10 cellular contexts compared by ENCODE assay signal in genomic region chr3:77348244-77348855, GRCh38.
DNase-seq lines count a peak whose midpoint lies in the region; ATAC-seq and TF ChIP-seq lines count a peak whose summit lies in the region.
"Had no signal": no experiment of that assay in that cellular context is flagged by ENCODE, and none has a peak within 500 bp of the region (broad histone marks: within the 10 kb centered on the region; RNA-seq: fewer than 3 reads in every experiment).

No MANE protein-coding gene starts in this region.

- no TSS peak for BruUV-seq in A673 (replicated peaks; lab: Mats Ljungman, UMichigan)

- no peaks in the 10 kb centered on the region for H3K27me3 ChIP-seq in A673 (replicated peaks; ENCODE audit: insufficient read depth, low read depth, low read length, poor library complexity)

- DNase-seq in A673 (ENCODE audit: low spot score) (peak; percentile 50), SK-N-DZ (ENCODE audit: low spot score) (peak; percentile 13), glutamatergic neuron (peak; percentile 16), COR-L47 (lab: John Stamatoyannopoulos, UW) (no peak), DMS79 (lab: John Stamatoyannopoulos, UW) (no peak)
- DNase-seq in effector CD4-positive, alpha-beta T cell = no peak
- DNase-seq in activated naive CD4-positive, alpha-beta T cell treated with anti-CD3 and anti-CD28 coated beads, Interleukin-2, amount 50 U/mL, for 16 hours = no peak
- DNase-seq: GDM1, kidney glomerular epithelial cell had no signal

- H3K4me3 ChIP-seq in A673 (ENCODE audit: low read depth, low read length, poor library complexity, severe bottlenecking) = no peak overlapping the region

- no peaks in the 10 kb centered on the region for H3K9me3 ChIP-seq in A673 (ENCODE audit: low read depth, low read length, poor library complexity, severe bottlenecking)

- ATAC-seq in GM18870 (IDR thresholded peaks at IDR 0.05; ENCODE audit: unreplicated experiment) = peak; percentile 53

- no peak overlapping the region for H3K4me3 Mint-ChIP-seq in glutamatergic neuron (ENCODE audit: unreplicated experiment)

- H3K4me1 ChIP-seq in A673 (ENCODE audit: insufficient read depth, low read length, poor library complexity, severe bottlenecking) = no peaks in the 10 kb centered on the region

- intact Hi-C loops in A673 (cut with micrococcal nuclease; ENCODE audit: unreplicated experiment) = loop anchor here (10.0 kb wide), 1 partner anchor 156 kb away; no protein-coding TSS in a partner anchor

- TF ChIP-seq CTCF in A673 (conservative IDR thresholded peaks at IDR 0.05; ENCODE audit: low read depth, low read length) = peak; percentile 50
- TF ChIP-seq CTCF in glutamatergic neuron (IDR thresholded peaks at IDR 0.05; ENCODE audit: partially characterized antibody, unreplicated experiment) = peak; percentile 38

- no peaks in the 10 kb centered on the region for H3K27me3 Mint-ChIP-seq in glutamatergic neuron (ENCODE audit: unreplicated experiment)

- peaks cover 8% of the 10 kb centered on the region for H3K9me3 Mint-ChIP-seq in glutamatergic neuron (ENCODE audit: unreplicated experiment)

- peaks cover 30% of the 10 kb centered on the region for H3K4me1 Mint-ChIP-seq in glutamatergic neuron (ENCODE audit: low read depth, unreplicated experiment)

- H3K27ac ChIP-seq in A673 (ENCODE audit: low read depth, low read length, poor library complexity, severe bottlenecking) = no peak overlapping the region

- no peaks in the 10 kb centered on the region for H3K36me3 Mint-ChIP-seq in glutamatergic neuron (ENCODE audit: unreplicated experiment)

- H3K27ac Mint-ChIP-seq in glutamatergic neuron (ENCODE audit: unreplicated experiment) = peak overlapping the region; percentile 12

- CTCF ChIA-PET in A673 (lab: Charles Lee) = interaction anchor here (0.9 kb wide), 2 partner anchors 14 to 119 kb away, joined by 3 to 4 read pairs; no protein-coding TSS in a partner anchor

- H3K36me3 ChIP-seq in A673 (ENCODE audit: insufficient read depth, low read length, poor library complexity, severe bottlenecking) = no peaks in the 10 kb centered on the region

- POLR2A ChIA-PET in A673 (lab: Charles Lee; ENCODE audit: low non-redundant PET) = no interaction called here

Comparison
In these comparisons a context has a peak if more than half of its experiments do, and no peak if none do; other contexts are left out.
1. DNase-seq: peak in A673 (single experiment), SK-N-DZ (single experiment) and glutamatergic neuron (single experiment); none in effector CD4-positive, alpha-beta T cell (single experiment), COR-L47 (single experiment), DMS79 (single experiment) and activated naive CD4-positive, alpha-beta T cell treated with anti-CD3 and anti-CD28 coated beads, Interleukin-2, amount 50 U/mL, for 16 hours (single experiment).